ENCODE assay signal across 1 cellular context in the genomic region with DNA sequence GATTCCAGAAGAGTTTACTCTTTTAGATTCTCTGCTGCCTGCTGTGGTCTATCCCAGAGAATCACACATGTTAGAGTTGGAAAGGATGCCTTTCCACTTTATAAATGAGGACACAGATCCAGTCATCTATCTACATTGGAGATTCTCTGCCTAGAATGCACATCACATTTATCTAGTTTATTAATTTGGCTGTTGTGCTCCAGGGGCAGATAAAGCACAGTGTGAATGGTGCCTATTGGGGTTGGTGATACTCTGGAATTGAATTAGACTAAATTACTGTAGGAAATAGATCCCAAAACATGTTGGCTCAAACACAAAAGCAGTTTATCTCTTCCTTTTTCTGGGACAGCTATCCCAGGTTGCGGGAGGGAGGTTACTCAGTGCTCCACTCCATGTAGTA.
TF ChIP-seq lines count a peak whose summit lies in the region.

No MANE protein-coding gene starts in this region.

TF ChIP-seq in SK-N-SH, 30 proteins besides CTCF, POLR2A, EP300 and RAD21 (continued from another document):
- TF ChIP-seq, protein P1, sequence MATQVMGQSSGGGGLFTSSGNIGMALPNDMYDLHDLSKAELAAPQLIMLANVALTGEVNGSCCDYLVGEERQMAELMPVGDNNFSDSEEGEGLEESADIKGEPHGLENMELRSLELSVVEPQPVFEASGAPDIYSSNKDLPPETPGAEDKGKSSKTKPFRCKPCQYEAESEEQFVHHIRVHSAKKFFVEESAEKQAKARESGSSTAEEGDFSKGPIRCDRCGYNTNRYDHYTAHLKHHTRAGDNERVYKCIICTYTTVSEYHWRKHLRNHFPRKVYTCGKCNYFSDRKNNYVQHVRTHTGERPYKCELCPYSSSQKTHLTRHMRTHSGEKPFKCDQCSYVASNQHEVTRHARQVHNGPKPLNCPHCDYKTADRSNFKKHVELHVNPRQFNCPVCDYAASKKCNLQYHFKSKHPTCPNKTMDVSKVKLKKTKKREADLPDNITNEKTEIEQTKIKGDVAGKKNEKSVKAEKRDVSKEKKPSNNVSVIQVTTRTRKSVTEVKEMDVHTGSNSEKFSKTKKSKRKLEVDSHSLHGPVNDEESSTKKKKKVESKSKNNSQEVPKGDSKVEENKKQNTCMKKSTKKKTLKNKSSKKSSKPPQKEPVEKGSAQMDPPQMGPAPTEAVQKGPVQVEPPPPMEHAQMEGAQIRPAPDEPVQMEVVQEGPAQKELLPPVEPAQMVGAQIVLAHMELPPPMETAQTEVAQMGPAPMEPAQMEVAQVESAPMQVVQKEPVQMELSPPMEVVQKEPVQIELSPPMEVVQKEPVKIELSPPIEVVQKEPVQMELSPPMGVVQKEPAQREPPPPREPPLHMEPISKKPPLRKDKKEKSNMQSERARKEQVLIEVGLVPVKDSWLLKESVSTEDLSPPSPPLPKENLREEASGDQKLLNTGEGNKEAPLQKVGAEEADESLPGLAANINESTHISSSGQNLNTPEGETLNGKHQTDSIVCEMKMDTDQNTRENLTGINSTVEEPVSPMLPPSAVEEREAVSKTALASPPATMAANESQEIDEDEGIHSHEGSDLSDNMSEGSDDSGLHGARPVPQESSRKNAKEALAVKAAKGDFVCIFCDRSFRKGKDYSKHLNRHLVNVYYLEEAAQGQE (IDR thresholded peaks at IDR 0.05; ENCODE audit: low read depth, low read length), result no peak
- TF ChIP-seq RFX5 (IDR thresholded peaks at IDR 0.05; ENCODE audit: low read length) (no peak), FOXM1 (IDR thresholded peaks at IDR 0.05; ENCODE audit: low read depth) (no peak), GATA2 (CRISPR knock-in tag; IDR thresholded peaks at IDR 0.05) (peak; percentile 86), MEF2A (IDR thresholded peaks at IDR 0.05; ENCODE audit: borderline replicate concordance, low read depth) (no peak), RCOR1 (IDR thresholded peaks at IDR 0.05; ENCODE audit: low read length) (peak; percentile 98), NRF1 (IDR thresholded peaks at IDR 0.05; ENCODE audit: low read depth, low read length) (no peak), MXI1 (IDR thresholded peaks at IDR 0.05; ENCODE audit: low read depth, low read length) (peak; percentile 29; the same call in 1 of the 2 replicates), FOSL2 (IDR thresholded peaks at IDR 0.05; ENCODE audit: borderline replicate concordance, low read depth) (no peak), CHD2 (IDR thresholded peaks at IDR 0.05; ENCODE audit: low read length, partially characterized antibody) (peak; percentile 32), EZH2phosphoT487 (IDR thresholded peaks at IDR 0.05; ENCODE audit: borderline replicate concordance, low read depth) (no peak)
- TF ChIP-seq, protein P2, sequence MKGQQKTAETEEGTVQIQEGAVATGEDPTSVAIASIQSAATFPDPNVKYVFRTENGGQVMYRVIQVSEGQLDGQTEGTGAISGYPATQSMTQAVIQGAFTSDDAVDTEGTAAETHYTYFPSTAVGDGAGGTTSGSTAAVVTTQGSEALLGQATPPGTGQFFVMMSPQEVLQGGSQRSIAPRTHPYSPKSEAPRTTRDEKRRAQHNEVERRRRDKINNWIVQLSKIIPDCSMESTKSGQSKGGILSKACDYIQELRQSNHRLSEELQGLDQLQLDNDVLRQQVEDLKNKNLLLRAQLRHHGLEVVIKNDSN (IDR thresholded peaks at IDR 0.05; ENCODE audit: borderline replicate concordance, low read depth), result no peak
- TF ChIP-seq, protein P3, sequence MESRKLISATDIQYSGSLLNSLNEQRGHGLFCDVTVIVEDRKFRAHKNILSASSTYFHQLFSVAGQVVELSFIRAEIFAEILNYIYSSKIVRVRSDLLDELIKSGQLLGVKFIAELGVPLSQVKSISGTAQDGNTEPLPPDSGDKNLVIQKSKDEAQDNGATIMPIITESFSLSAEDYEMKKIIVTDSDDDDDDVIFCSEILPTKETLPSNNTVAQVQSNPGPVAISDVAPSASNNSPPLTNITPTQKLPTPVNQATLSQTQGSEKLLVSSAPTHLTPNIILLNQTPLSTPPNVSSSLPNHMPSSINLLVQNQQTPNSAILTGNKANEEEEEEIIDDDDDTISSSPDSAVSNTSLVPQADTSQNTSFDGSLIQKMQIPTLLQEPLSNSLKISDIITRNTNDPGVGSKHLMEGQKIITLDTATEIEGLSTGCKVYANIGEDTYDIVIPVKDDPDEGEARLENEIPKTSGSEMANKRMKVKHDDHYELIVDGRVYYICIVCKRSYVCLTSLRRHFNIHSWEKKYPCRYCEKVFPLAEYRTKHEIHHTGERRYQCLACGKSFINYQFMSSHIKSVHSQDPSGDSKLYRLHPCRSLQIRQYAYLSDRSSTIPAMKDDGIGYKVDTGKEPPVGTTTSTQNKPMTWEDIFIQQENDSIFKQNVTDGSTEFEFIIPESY (IDR thresholded peaks at IDR 0.05; ENCODE audit: borderline replicate concordance, low read depth), result no peak
- TF ChIP-seq, protein P4, sequence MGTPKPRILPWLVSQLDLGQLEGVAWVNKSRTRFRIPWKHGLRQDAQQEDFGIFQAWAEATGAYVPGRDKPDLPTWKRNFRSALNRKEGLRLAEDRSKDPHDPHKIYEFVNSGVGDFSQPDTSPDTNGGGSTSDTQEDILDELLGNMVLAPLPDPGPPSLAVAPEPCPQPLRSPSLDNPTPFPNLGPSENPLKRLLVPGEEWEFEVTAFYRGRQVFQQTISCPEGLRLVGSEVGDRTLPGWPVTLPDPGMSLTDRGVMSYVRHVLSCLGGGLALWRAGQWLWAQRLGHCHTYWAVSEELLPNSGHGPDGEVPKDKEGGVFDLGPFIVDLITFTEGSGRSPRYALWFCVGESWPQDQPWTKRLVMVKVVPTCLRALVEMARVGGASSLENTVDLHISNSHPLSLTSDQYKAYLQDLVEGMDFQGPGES (IDR thresholded peaks at IDR 0.05; ENCODE audit: low read depth, low read length), result no peak
- TF ChIP-seq, protein P5, sequence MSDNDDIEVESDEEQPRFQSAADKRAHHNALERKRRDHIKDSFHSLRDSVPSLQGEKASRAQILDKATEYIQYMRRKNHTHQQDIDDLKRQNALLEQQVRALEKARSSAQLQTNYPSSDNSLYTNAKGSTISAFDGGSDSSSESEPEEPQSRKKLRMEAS (IDR thresholded peaks at IDR 0.05; ENCODE audit: low read depth), result no peak
TF ChIP-seq in SK-N-SH: peak in this region for 5.
